8 cellular contexts compared by ENCODE assay signal in genomic region chr9:110152704-110153374, GRCh38. TPM values are rescaled to one million over a fixed set of nuclear protein-coding genes. Genes with fewer than 3 reads are reported as not detected.
A peak's percentile ranks its signal among the peaks of the same experiment; 100 is the strongest.
DNase-seq lines count a peak whose midpoint lies in the region; ATAC-seq, FAIRE-seq and TF ChIP-seq lines count a peak whose summit lies in the region.

No MANE protein-coding gene starts in this region.

- dilution Hi-C loops in keratinocyte (cut with MboI; ENCODE audit: extremely low pct_ligation_motif_present, low sequenced_read_pairs) = no loop called here

- no TSS peak for BruUV-seq in Caco-2 (replicated peaks; lab: Mats Ljungman, UMichigan)

- H3K27ac ChIP-seq in keratinocyte (ENCODE audit: control insufficient read depth, insufficient read depth, low read length) (no peak overlapping the region), tibial artery (peak overlapping the region; percentile 14 to 24)

- intact Hi-C loops in Caco-2 (cut with micrococcal nuclease; ENCODE audit: unreplicated experiment) (loop anchor here (1.0 to 10.0 kb wide), 7 partner anchors 28 to 578 kb away; no protein-coding TSS in a partner anchor), tibial artery (cut with DNase I; ENCODE audit: low total_unique reads) (loop anchor here (2.0 to 10.0 kb wide), 4 partner anchors 62 to 581 kb away; no protein-coding TSS in a partner anchor)

- H3K4me2 ChIP-seq in keratinocyte (ENCODE audit: control insufficient read depth, extremely low read depth, insufficient read depth, low read depth, low read length) = no peak overlapping the region

- H3K9me1 ChIP-seq in keratinocyte (ENCODE audit: control insufficient read depth, extremely low read depth, insufficient read depth, low read length) = peaks cover 3% of the 10 kb centered on the region

- peak; percentile 26 for FAIRE-seq in keratinocyte (lab: Jason Lieb, UNC)

- H3K9ac ChIP-seq in keratinocyte (ENCODE audit: control insufficient read depth, extremely low read depth, insufficient read depth, low read length) = no peak overlapping the region

- H3K4me1 ChIP-seq in Caco-2 (0 out of 2 replicates have a peak, but pooled peaks cover 1% of the 10 kb centered on the region), keratinocyte (ENCODE audit: control insufficient read depth, extremely low read depth, insufficient read depth, low read length) (peaks cover 9% of the 10 kb centered on the region), tibial artery (peaks cover 4 to 82% (median 42%) of the 10 kb centered on the region in 4 donors)

- H3K36me3 ChIP-seq in Caco-2 (ENCODE audit: control insufficient read depth, insufficient read depth, low read length) (peaks cover 1% of the 10 kb centered on the region; the same call in 1 of the 2 replicates), H7 (replicated peaks; ENCODE audit: control insufficient read depth, insufficient read depth, low read length) (no peaks in the 10 kb centered on the region), keratinocyte (ENCODE audit: control insufficient read depth in 2 of 2, extremely low read depth in 1 of 2, insufficient read depth in 2 of 2, low read length in 2 of 2) (peaks cover 13 to 17% of the 10 kb centered on the region in 2 experiments), tibial artery (no peaks in the 10 kb centered on the region)

- DNase-seq in Caco-2 (peak in 1 of 2 experiments; percentile 68), H7 (peak; percentile 63), NCI-H2227 treated with DMSO at 0.1 percent for 48 hours (lab: John Stamatoyannopoulos, UW) (peak; percentile 68), amniotic epithelial cell (ENCODE audit: low read depth) (peak; percentile 50), keratinocyte (ENCODE audit: low read depth, low spot score) (no peak), tibial artery (no peak), omental fat pad (ENCODE audit: low spot score) (no peak)

- no peak for ATAC-seq in omental fat pad (ENCODE audit: low FRiP score)
- ATAC-seq in HG02884 (IDR thresholded peaks at IDR 0.05; ENCODE audit: unreplicated experiment) = no peak

- no peaks in the 10 kb centered on the region for H3K9me3 Mint-ChIP-seq in Caco-2 (ENCODE audit: unreplicated experiment)

- H3K9me3 ChIP-seq in Caco-2 (no peaks in the 10 kb centered on the region), keratinocyte (ENCODE audit: control insufficient read depth, low read depth, low read length) (no peaks in the 10 kb centered on the region), tibial artery (no peaks in the 10 kb centered on the region)

- H3K27me3 Mint-ChIP-seq in Caco-2 (ENCODE audit: insufficient read depth, unreplicated experiment) = no peaks in the 10 kb centered on the region

- no peak overlapping the region for H2AFZ ChIP-seq in keratinocyte (ENCODE audit: control insufficient read depth, low read length)

- CTCF ChIA-PET in Caco-2 (lab: Charles Lee) = interaction anchor here (0.5 to 1.0 kb wide), 4 partner anchors 25 to 1069 kb away, joined by 3 to 15 read pairs (median 3); no protein-coding TSS in a partner anchor

- H3K4me1 Mint-ChIP-seq in Caco-2 (ENCODE audit: low read depth, unreplicated experiment) = peaks cover 56% of the 10 kb centered on the region

- POLR2A ChIA-PET in Caco-2 (lab: Charles Lee) = no interaction called here

- peak; percentile 75 to 84 for TF ChIP-seq CTCF in Caco-2 (IDR thresholded peaks at IDR 0.05; ENCODE audit: insufficient read depth in 1 of 2, low read depth in 1 of 2, low read length in 1 of 2, severe bottlenecking in 1 of 2, unreplicated experiment in 1 of 2)
- peak; percentile 50 to 81 (median 60) for TF ChIP-seq CTCF in keratinocyte (optimal IDR thresholded peaks at IDR 0.05 in 1 of 3, IDR thresholded peaks at IDR 0.05 in 1 of 3, conservative IDR thresholded peaks at IDR 0.05 in 1 of 3; ENCODE audit: extremely low read depth in 1 of 3, insufficient read depth in 2 of 3, low read length in 3 of 3)
- TF ChIP-seq CTCF in tibial artery (IDR thresholded peaks at IDR 0.05) = peak; percentile 62 to 72
- peak in 1 of 3 donors; percentile 43 for TF ChIP-seq CTCF in omental fat pad (IDR thresholded peaks at IDR 0.05)

- peaks cover 100% of the 10 kb centered on the region for H3K36me3 Mint-ChIP-seq in Caco-2 (ENCODE audit: insufficient read depth, unreplicated experiment)

- no peaks in the 10 kb centered on the region for H3K27me3 ChIP-seq in Caco-2 (replicated peaks; ENCODE audit: control insufficient read depth, insufficient read depth, low read length)
- H3K27me3 ChIP-seq in H7 (ENCODE audit: control insufficient read depth, insufficient read depth, low read length) = no peaks in the 10 kb centered on the region
- H3K27me3 ChIP-seq in keratinocyte (ENCODE audit: control insufficient read depth, extremely low read depth, insufficient read depth, low read length) = no peaks in the 10 kb centered on the region
- no peaks in the 10 kb centered on the region for H3K27me3 ChIP-seq in tibial artery

- H3K4me3 Mint-ChIP-seq in Caco-2 (ENCODE audit: unreplicated experiment) = no peak overlapping the region

- H3K79me2 ChIP-seq in keratinocyte (ENCODE audit: control insufficient read depth, insufficient read depth, low read length) = peaks cover 97% of the 10 kb centered on the region

- H4K20me1 ChIP-seq in keratinocyte (ENCODE audit: control insufficient read depth, extremely low read depth, insufficient read depth, low read length) = peaks cover 20% of the 10 kb centered on the region

- H3K4me3 ChIP-seq in Caco-2 (ENCODE audit: low read depth, low read length) (no peak overlapping the region), H7 (ENCODE audit: insufficient read depth, low read depth, low read length) (no peak overlapping the region), keratinocyte (ENCODE audit: control insufficient read depth in 2 of 3, extremely low read depth in 1 of 3, insufficient read depth in 2 of 3, low read depth in 1 of 3, low read length in 3 of 3) (no peak overlapping the region), tibial artery (no peak overlapping the region)

- H3K27ac Mint-ChIP-seq in Caco-2 (ENCODE audit: unreplicated experiment) = peak overlapping the region; percentile 34

RNA-seq across cellular contexts. Expression of gene C9orf152, which starts 55.1 kb away (rescaled TPM):
- total RNA-seq in Caco-2 (2022) = 0.36 and 0.42 TPM in 2 replicates
- total RNA-seq in H7 (2014; rRNA removed; shearing (Covaris generic)) = 0.11 TPM in 1 of 2 replicates, not detected in the other
- polyA plus RNA-seq in keratinocyte = 0.01 TPM in 1 of 3 replicates, not detected in the others
- not detected for polyA plus RNA-seq in keratinocyte (2011; ENCODE audit: low read depth)
- polyA plus RNA-seq in keratinocyte (2011; cell fraction: cytosol; rRNA removed) = not detected in 2 replicates
- polyA plus RNA-seq in keratinocyte (2011; cell fraction: nucleus; rRNA removed) = 0.04 and 0.05 TPM in 2 replicates
- 0.03 and 0.13 TPM in 2 replicates for polyA plus RNA-seq in keratinocyte (2012; ENCODE audit: low replicate concordance)
- not detected in 3 replicates for polyA minus RNA-seq in keratinocyte
- polyA minus RNA-seq in keratinocyte (2011; cell fraction: cytosol; rRNA and poly(A)+ RNA removed) = not detected
- polyA minus RNA-seq in keratinocyte (2011; cell fraction: nucleus; rRNA and poly(A)+ RNA removed) = not detected in 2 replicates
- not detected for total RNA-seq in omental fat pad

Comparison
In these comparisons a context has a peak if more than half of its experiments do, and no peak if none do; other contexts are left out.
1. DNase-seq: peak in H7 (single experiment), NCI-H2227 treated with DMSO at 0.1 percent for 48 hours (single experiment) and amniotic epithelial cell (single experiment); none in keratinocyte (single experiment), tibial artery (0 of 2) and omental fat pad (single experiment).